Comparison of ENCODE assay signal across 14 cellular contexts in the genomic region with DNA sequence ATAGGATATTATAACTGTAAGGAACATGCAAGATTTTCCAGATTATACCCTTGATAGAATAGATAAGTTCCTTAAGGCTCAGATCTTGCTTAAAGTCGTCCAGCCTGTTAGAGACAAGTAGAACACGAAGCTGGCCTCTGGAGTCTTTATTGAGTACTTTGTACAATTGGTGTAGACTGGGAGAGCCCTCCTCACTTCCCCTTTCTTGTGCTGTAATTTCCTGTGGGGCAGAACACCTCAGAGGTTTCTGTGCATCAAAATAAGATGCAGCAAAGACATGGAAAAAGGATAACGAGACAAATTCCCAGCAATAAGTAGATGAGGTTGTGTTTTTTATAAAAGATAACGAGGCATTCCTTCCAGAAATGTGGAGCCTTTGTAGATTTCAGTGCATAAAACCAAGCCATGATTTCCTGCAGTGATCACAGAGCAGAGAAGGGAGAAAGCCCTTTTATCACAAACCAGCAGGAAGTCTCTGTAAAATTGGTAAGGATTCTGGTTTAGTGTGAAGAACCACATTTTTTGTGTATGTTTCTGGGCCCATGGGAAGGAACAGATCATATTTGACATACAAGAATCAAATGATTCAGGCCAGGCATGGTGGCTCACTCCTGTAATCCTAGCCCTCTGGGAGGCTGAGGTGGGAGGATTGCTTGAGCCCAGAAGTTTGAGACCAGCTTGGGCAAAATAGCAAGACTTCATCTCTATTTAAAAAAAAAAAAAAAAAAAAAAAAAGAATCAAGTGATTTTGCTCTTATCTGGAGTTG. TPM values are rescaled to one million over a fixed set of nuclear protein-coding genes. Genes with fewer than 3 reads are reported as not detected.
DNase-seq lines count a peak whose midpoint lies in the region; ATAC-seq and TF ChIP-seq lines count a peak whose summit lies in the region.
"Had no signal": no experiment of that assay in that cellular context is flagged by ENCODE, and none has a peak within 500 bp of the region (broad histone marks: within the 10 kb centered on the region; RNA-seq: fewer than 3 reads in every experiment).

No MANE protein-coding gene starts in this region.

- peaks cover 24% of the 10 kb centered on the region for H3K4me1 Mint-ChIP-seq in activated naive CD4-positive, alpha-beta T cell treated with anti-CD3 and anti-CD28 coated beads, Interleukin-2, amount 10 ng/mL, durations not matched to agents 7 days and 5 days
- H3K4me1 Mint-ChIP-seq in activated naive CD4-positive, alpha-beta T cell treated with anti-CD3 and anti-CD28 coated beads for 36 hours (ENCODE audit: low read depth): peaks cover 22% of the 10 kb centered on the region
- peaks cover 21% of the 10 kb centered on the region for H3K4me1 Mint-ChIP-seq in activated CD8-positive, alpha-beta T cell treated with anti-CD3 and anti-CD28 coated beads, Interleukin-2, amount 10 ng/mL, durations not matched to agents 7 days and 5 days (ENCODE audit: low read depth)
- H3K4me1 Mint-ChIP-seq in type B pancreatic cell (ENCODE audit: unreplicated experiment): peaks cover 14% of the 10 kb centered on the region

- intact Hi-C loops in activated naive CD4-positive, alpha-beta T cell treated with anti-CD3 and anti-CD28 coated beads for 36 hours (cut with micrococcal nuclease): no loop called here

- in situ Hi-C loops in KBM-7 (cut with MboI; ENCODE audit: low pct_unique_long_range_greater_than_20kb, low sequenced_read_pairs): no loop called here

- CTCF ChIA-PET in activated naive CD4-positive, alpha-beta T cell treated with anti-CD3 and anti-CD28 coated beads, Interleukin-2, amount 10 ng/mL, durations not matched to agents 7 days and 5 days (lab: Charles Lee): interaction anchor here (1.1 to 1.4 kb wide), 2 partner anchors 73 to 74 kb away, joined by 3 read pairs; no protein-coding TSS in a partner anchor
- CTCF ChIA-PET in activated naive CD4-positive, alpha-beta T cell treated with anti-CD3 and anti-CD28 coated beads for 36 hours (lab: Charles Lee): interaction anchor here (0.6 to 2.4 kb wide), 4 partner anchors 63 to 304 kb away, joined by 4 to 13 read pairs (median 4); no protein-coding TSS in a partner anchor
- CTCF ChIA-PET in activated CD8-positive, alpha-beta T cell treated with anti-CD3 and anti-CD28 coated beads, Interleukin-2, amount 10 ng/mL, durations not matched to agents 7 days and 5 days (lab: Charles Lee): interaction anchor here (0.8 to 1.2 kb wide), 2 partner anchors 120 to 121 kb away, joined by 3 to 5 read pairs; no protein-coding TSS in a partner anchor

- TF ChIP-seq CTCF in type B pancreatic cell (conservative IDR thresholded peaks at IDR 0.05): no peak

- H3K27ac Mint-ChIP-seq in activated naive CD4-positive, alpha-beta T cell treated with anti-CD3 and anti-CD28 coated beads, Interleukin-2, amount 10 ng/mL, durations not matched to agents 7 days and 5 days: peak overlapping the region; percentile 61
- H3K27ac Mint-ChIP-seq in activated naive CD4-positive, alpha-beta T cell treated with anti-CD3 and anti-CD28 coated beads for 36 hours: no peak overlapping the region
- H3K27ac Mint-ChIP-seq in activated CD8-positive, alpha-beta T cell treated with anti-CD3 and anti-CD28 coated beads, Interleukin-2, amount 10 ng/mL, durations not matched to agents 7 days and 5 days: no peak overlapping the region
- peak overlapping the region; percentile 84 for H3K27ac Mint-ChIP-seq in type B pancreatic cell
- H3K27ac Mint-ChIP-seq: activated T-cell treated with anti-CD3 and anti-CD28 coated beads, Interleukin-2, amount 50 U/mL, for 72 hours had no signal

- peaks cover 16% of the 10 kb centered on the region for H3K27me3 Mint-ChIP-seq in activated naive CD4-positive, alpha-beta T cell treated with anti-CD3 and anti-CD28 coated beads, Interleukin-2, amount 10 ng/mL, durations not matched to agents 7 days and 5 days
- H3K27me3 Mint-ChIP-seq in activated naive CD4-positive, alpha-beta T cell treated with anti-CD3 and anti-CD28 coated beads for 36 hours (ENCODE audit: low read depth): no peaks in the 10 kb centered on the region
- peaks cover 4% of the 10 kb centered on the region for H3K27me3 Mint-ChIP-seq in activated CD8-positive, alpha-beta T cell treated with anti-CD3 and anti-CD28 coated beads, Interleukin-2, amount 10 ng/mL, durations not matched to agents 7 days and 5 days (ENCODE audit: low read depth)
- H3K27me3 Mint-ChIP-seq in type B pancreatic cell: peaks cover 8% of the 10 kb centered on the region

- peak; percentile 44 for ATAC-seq in activated CD8-positive, alpha-beta T cell treated with anti-CD3 and anti-CD28 coated beads, Interleukin-2, amount 10 ng/mL, durations not matched to agents 7 days and 5 days
- ATAC-seq: activated T-cell treated with anti-CD3 and anti-CD28 coated beads, Interleukin-2, amount 50 U/mL, for 72 hours; T-helper 17 cell had no signal

- DNase-seq in activated naive CD4-positive, alpha-beta T cell treated with anti-CD3 and anti-CD28 coated beads, Interleukin-2, amount 10 ng/mL, durations not matched to agents 7 days and 5 days: no peak
- DNase-seq in activated naive CD4-positive, alpha-beta T cell treated with anti-CD3 and anti-CD28 coated beads for 36 hours: no peak
- peak; percentile 80 for DNase-seq in KBM-7
- no peak for DNase-seq in activated CD8-positive, alpha-beta T cell treated with anti-CD3 and anti-CD28 coated beads, Interleukin-2, amount 10 ng/mL, durations not matched to agents 7 days and 5 days
- DNase-seq in type B pancreatic cell (ENCODE audit: extremely low spot score, unreplicated experiment): no peak
- DNase-seq in D341Med (ENCODE audit: low spot score): no peak
- no peak for DNase-seq in NCI-H1694 (lab: John Stamatoyannopoulos, UW)
- no peak for DNase-seq in GM19240 (ENCODE audit: insufficient read length, low spot score)
- DNase-seq: ACHN; activated T-cell treated with anti-CD3 and anti-CD28 coated beads, Interleukin-2, amount 50 U/mL, for 72 hours; NCI-H446 treated with DMSO at 0.1 percent for 48 hours; psoas muscle; T-helper 17 cell had no signal

- H3K36me3 Mint-ChIP-seq in activated naive CD4-positive, alpha-beta T cell treated with anti-CD3 and anti-CD28 coated beads, Interleukin-2, amount 10 ng/mL, durations not matched to agents 7 days and 5 days: no peaks in the 10 kb centered on the region
- no peaks in the 10 kb centered on the region for H3K36me3 Mint-ChIP-seq in activated naive CD4-positive, alpha-beta T cell treated with anti-CD3 and anti-CD28 coated beads for 36 hours (ENCODE audit: low read depth)
- H3K36me3 Mint-ChIP-seq in activated CD8-positive, alpha-beta T cell treated with anti-CD3 and anti-CD28 coated beads, Interleukin-2, amount 10 ng/mL, durations not matched to agents 7 days and 5 days (ENCODE audit: low read depth): no peaks in the 10 kb centered on the region
- H3K36me3 Mint-ChIP-seq in type B pancreatic cell: peaks cover 51% of the 10 kb centered on the region

- no peak overlapping the region for H3K4me3 Mint-ChIP-seq in activated naive CD4-positive, alpha-beta T cell treated with anti-CD3 and anti-CD28 coated beads, Interleukin-2, amount 10 ng/mL, durations not matched to agents 7 days and 5 days
- no peak overlapping the region for H3K4me3 Mint-ChIP-seq in activated naive CD4-positive, alpha-beta T cell treated with anti-CD3 and anti-CD28 coated beads for 36 hours
- no peak overlapping the region for H3K4me3 Mint-ChIP-seq in activated CD8-positive, alpha-beta T cell treated with anti-CD3 and anti-CD28 coated beads, Interleukin-2, amount 10 ng/mL, durations not matched to agents 7 days and 5 days
- peak overlapping the region; percentile 41 for H3K4me3 Mint-ChIP-seq in type B pancreatic cell
- H3K4me3 Mint-ChIP-seq: activated T-cell treated with anti-CD3 and anti-CD28 coated beads, Interleukin-2, amount 50 U/mL, for 72 hours; central memory CD8-positive, alpha-beta T cell; T-helper 17 cell had no signal

- no peaks in the 10 kb centered on the region for H3K9me3 Mint-ChIP-seq in activated naive CD4-positive, alpha-beta T cell treated with anti-CD3 and anti-CD28 coated beads, Interleukin-2, amount 10 ng/mL, durations not matched to agents 7 days and 5 days
- H3K9me3 Mint-ChIP-seq in activated naive CD4-positive, alpha-beta T cell treated with anti-CD3 and anti-CD28 coated beads for 36 hours: no peaks in the 10 kb centered on the region
- no peaks in the 10 kb centered on the region for H3K9me3 Mint-ChIP-seq in activated CD8-positive, alpha-beta T cell treated with anti-CD3 and anti-CD28 coated beads, Interleukin-2, amount 10 ng/mL, durations not matched to agents 7 days and 5 days (ENCODE audit: insufficient read depth)
- no peaks in the 10 kb centered on the region for H3K9me3 Mint-ChIP-seq in type B pancreatic cell
- H3K9me3 Mint-ChIP-seq: activated T-cell treated with anti-CD3 and anti-CD28 coated beads, Interleukin-2, amount 50 U/mL, for 72 hours; central memory CD8-positive, alpha-beta T cell had no signal

- POLR2A ChIA-PET in activated CD8-positive, alpha-beta T cell treated with anti-CD3 and anti-CD28 coated beads, Interleukin-2, amount 10 ng/mL, durations not matched to agents 7 days and 5 days (lab: Charles Lee): no interaction called here

RNA-seq across cellular contexts. Expression of gene GPRC5A, which starts 18.0 kb away (rescaled TPM):
- under 1 TPM; 0.24 to 0.64 TPM for total RNA-seq in activated naive CD4-positive, alpha-beta T cell treated with anti-CD3 and anti-CD28 coated beads for 36 hours
- not detected for total RNA-seq in activated CD8-positive, alpha-beta T cell treated with anti-CD3 and anti-CD28 coated beads, Interleukin-2, amount 10 ng/mL, durations not matched to agents 7 days and 5 days
- 152 and 1,119 TPM in 2 replicates for total RNA-seq in type B pancreatic cell (ENCODE audit: low replicate concordance)

RNA-seq across cellular contexts. Expression of gene GPRC5D, which starts 42.6 kb away (rescaled TPM):
- total RNA-seq in activated naive CD4-positive, alpha-beta T cell treated with anti-CD3 and anti-CD28 coated beads for 36 hours: not detected
- not detected for total RNA-seq in activated CD8-positive, alpha-beta T cell treated with anti-CD3 and anti-CD28 coated beads, Interleukin-2, amount 10 ng/mL, durations not matched to agents 7 days and 5 days
- total RNA-seq in type B pancreatic cell (ENCODE audit: low replicate concordance): 5.5 TPM in 1 of 2 replicates, not detected in the other
- total RNA-seq: activated T-cell treated with anti-CD3 and anti-CD28 coated beads, Interleukin-2, amount 50 U/mL, for 72 hours; psoas muscle; T-helper 17 cell had no signal

Comparison
In these comparisons a context has a peak if more than half of its experiments do, and no peak if none do; other contexts are left out.
1. H3K27ac Mint-ChIP-seq: peak in activated naive CD4-positive, alpha-beta T cell treated with anti-CD3 and anti-CD28 coated beads, Interleukin-2, amount 10 ng/mL, durations not matched to agents 7 days and 5 days (single experiment) and type B pancreatic cell (single experiment); none in activated naive CD4-positive, alpha-beta T cell treated with anti-CD3 and anti-CD28 coated beads for 36 hours (single experiment) and activated CD8-positive, alpha-beta T cell treated with anti-CD3 and anti-CD28 coated beads, Interleukin-2, amount 10 ng/mL, durations not matched to agents 7 days and 5 days (single experiment).
2. RNA of gene GPRC5A, which starts 18.0 kb away (total RNA-seq): 152 to 1,119 TPM in type B pancreatic cell; 0.24 to 0.64 TPM in activated naive CD4-positive, alpha-beta T cell treated with anti-CD3 and anti-CD28 coated beads for 36 hours and not detected in activated CD8-positive, alpha-beta T cell treated with anti-CD3 and anti-CD28 coated beads, Interleukin-2, amount 10 ng/mL, durations not matched to agents 7 days and 5 days; every median in the first group is over 10 times any median in the second.